Comparison of ENCODE assay signal across 21 cellular contexts in the genomic region with DNA sequence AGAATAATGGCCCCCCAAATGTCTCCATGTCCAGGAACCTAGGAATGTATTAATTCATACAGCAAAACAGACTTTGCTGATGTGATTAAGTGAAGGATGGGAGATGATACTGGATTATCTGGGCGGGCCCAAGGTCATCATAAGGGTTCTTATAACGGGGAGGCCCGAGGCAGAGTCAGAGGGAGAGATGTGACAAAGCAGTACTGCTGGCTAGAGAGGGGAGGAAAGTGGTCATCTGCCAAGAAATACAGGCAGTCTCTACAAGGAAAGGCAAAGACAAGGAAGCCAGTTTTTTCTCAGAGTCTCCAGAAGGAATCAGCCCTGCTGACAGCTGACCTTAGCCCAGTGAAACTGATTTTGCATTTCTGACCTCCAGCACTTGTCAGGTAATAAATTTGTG.
DNase-seq lines count a peak whose midpoint lies in the region; ATAC-seq, FAIRE-seq and TF ChIP-seq lines count a peak whose summit lies in the region.
"Had no signal": no experiment of that assay in that cellular context is flagged by ENCODE, and none has a peak within 500 bp of the region (broad histone marks: within the 10 kb centered on the region; RNA-seq: fewer than 3 reads in every experiment).

No MANE protein-coding gene starts in this region.

- no TSS peak for BruUV-seq in endothelial cell of umbilical vein (replicated peaks; lab: Mats Ljungman, UMichigan)

- H3K4me3 ChIP-seq in endothelial cell of umbilical vein (replicated peaks in 1 of 3; ENCODE audit: insufficient read depth in 1 of 3, low read depth in 1 of 3, low read length in 3 of 3) (no peak overlapping the region), osteoblast (ENCODE audit: insufficient read depth, low read length) (no peak overlapping the region), aorta (ENCODE audit: low read length in 2 of 2) (no peak overlapping the region), ovary (no peak overlapping the region)
- H3K4me3 ChIP-seq: BLaER1 treated with 17β-estradiol and CSF1 and Interleukin-3, amounts not matched to agents 10 nM and 100 nM; SJCRH30 had no signal

- H3K9me1 ChIP-seq in endothelial cell of umbilical vein (replicated peaks; ENCODE audit: control insufficient read depth, extremely low read depth, insufficient read depth, low read length): no peaks in the 10 kb centered on the region

- H4K20me1 ChIP-seq in endothelial cell of umbilical vein (replicated peaks; ENCODE audit: control insufficient read depth, extremely low read depth, insufficient read depth, low read length) (no peaks in the 10 kb centered on the region), osteoblast (ENCODE audit: insufficient read depth, low read length) (no peaks in the 10 kb centered on the region)
- H4K20me1 ChIP-seq: BLaER1 treated with 17β-estradiol and CSF1 and Interleukin-3, amounts not matched to agents 10 nM and 100 nM had no signal

- CTCF ChIA-PET in endothelial cell of umbilical vein (lab: Charles Lee): no interaction called here

- peak; percentile 15 for ATAC-seq in left ventricle myocardium superior
- no peak for ATAC-seq in Right ventricle myocardium superior (ENCODE audit: poor library complexity)
- peak; percentile 5 for ATAC-seq in aorta (ENCODE audit: low FRiP score)
- ATAC-seq in HG02840 (IDR thresholded peaks at IDR 0.05; ENCODE audit: low FRiP score, unreplicated experiment): no peak
- ATAC-seq: HepG2 had no signal

- H3K9me3 ChIP-seq in endothelial cell of umbilical vein (replicated peaks; ENCODE audit: control insufficient read depth, insufficient read depth, low read length): no peaks in the 10 kb centered on the region
- no peaks in the 10 kb centered on the region for H3K9me3 ChIP-seq in osteoblast (ENCODE audit: low read depth, low read length)
- no peaks in the 10 kb centered on the region for H3K9me3 ChIP-seq in aorta (ENCODE audit: control insufficient read depth, low read length)
- no peaks in the 10 kb centered on the region for H3K9me3 ChIP-seq in ovary

- no peak for TF ChIP-seq CTCF in endothelial cell of umbilical vein (IDR thresholded peaks at IDR 0.05; ENCODE audit: extremely low read depth in 1 of 2, insufficient read depth in 1 of 2, low read depth in 1 of 2, low read length in 2 of 2)
- no peak for TF ChIP-seq CTCF in osteoblast (IDR thresholded peaks at IDR 0.05; ENCODE audit: extremely low read depth, low read depth, low read length)
- no peak for TF ChIP-seq CTCF in ovary (IDR thresholded peaks at IDR 0.05)

- H3K4me2 ChIP-seq in endothelial cell of umbilical vein (ENCODE audit: insufficient read depth, low read length): no peak overlapping the region
- peak overlapping the region; percentile 65 for H3K4me2 ChIP-seq in osteoblast (ENCODE audit: insufficient read depth, low read length)
- H3K4me2 ChIP-seq: BLaER1 treated with 17β-estradiol and CSF1 and Interleukin-3, amounts not matched to agents 10 nM and 100 nM; KMS-11 had no signal

- no peak overlapping the region for H3K9ac ChIP-seq in endothelial cell of umbilical vein (replicated peaks; ENCODE audit: extremely low read depth, insufficient read depth, low read length)
- H3K9ac ChIP-seq: BLaER1 treated with 17β-estradiol and CSF1 and Interleukin-3, amounts not matched to agents 10 nM and 100 nM; KMS-11 had no signal

- intact Hi-C loops in left ventricle myocardium superior (cut with micrococcal nuclease) (no loop called here), Right ventricle myocardium superior (cut with DNase I) (loop anchor here (10.0 kb wide), 1 partner anchor 208 kb away; no protein-coding TSS in a partner anchor), endothelial cell of umbilical vein (cut with micrococcal nuclease) (no loop called here), aorta (cut with DNase I) (loop anchor here in 1 of 2 donors (10.0 kb wide), 1 partner anchor 78 kb away; a partner anchor contains a TSS), ovary (cut with DNase I) (no loop called here)

- no peaks in the 10 kb centered on the region for H3K4me1 ChIP-seq in endothelial cell of umbilical vein (ENCODE audit: control insufficient read depth, extremely low read depth, insufficient read depth, low read length)
- peaks cover 27% of the 10 kb centered on the region for H3K4me1 ChIP-seq in osteoblast (ENCODE audit: insufficient read depth, low read length)
- peaks cover 0 to 3% of the 10 kb centered on the region in 2 donors for H3K4me1 ChIP-seq in aorta (ENCODE audit: control insufficient read depth in 1 of 2, insufficient read depth in 2 of 2, low read length in 2 of 2)
- peaks cover 19% of the 10 kb centered on the region for H3K4me1 ChIP-seq in ovary (ENCODE audit: insufficient read depth)
- H3K4me1 ChIP-seq: SJCRH30 had no signal

- no peak overlapping the region for H3K27ac ChIP-seq in endothelial cell of umbilical vein (ENCODE audit: insufficient read depth, low read depth, low read length)
- peak overlapping the region; percentile 83 for H3K27ac ChIP-seq in osteoblast (ENCODE audit: low read depth, low read length)
- H3K27ac ChIP-seq in aorta (ENCODE audit: low read depth in 1 of 2, low read length in 2 of 2): peak overlapping the region in 1 of 2 donors; percentile 90
- peak overlapping the region in 1 of 2 donors; percentile 40 for H3K27ac ChIP-seq in ovary
- H3K27ac ChIP-seq: BLaER1 treated with 17β-estradiol and CSF1 and Interleukin-3, amounts not matched to agents 10 nM and 100 nM; KMS-11; RWPE1; SJCRH30 had no signal

- H3K79me2 ChIP-seq in endothelial cell of umbilical vein (ENCODE audit: control insufficient read depth, insufficient read depth, low read length) (no peaks in the 10 kb centered on the region), osteoblast (ENCODE audit: insufficient read depth, low read length) (no peaks in the 10 kb centered on the region)

- no peak for TF ChIP-seq EP300 in ovary (IDR thresholded peaks at IDR 0.05)

- H2AFZ ChIP-seq in endothelial cell of umbilical vein (ENCODE audit: low read depth, low read length) (no peak overlapping the region), osteoblast (ENCODE audit: low read length) (no peak overlapping the region)

- 32 to 34% methylated on average over 3 of the region's 3 CpGs for WGBS in aorta, 2 donors
- WGBS in ovary, 3 donors: 27 to 42% (median 33%) methylated on average over 3 of the region's 3 CpGs

- H3K36me3 ChIP-seq in endothelial cell of umbilical vein (ENCODE audit: control insufficient read depth in 2 of 2, extremely low read depth in 1 of 2, insufficient read depth in 2 of 2, low read length in 2 of 2): no peaks in the 10 kb centered on the region
- H3K36me3 ChIP-seq in osteoblast (ENCODE audit: insufficient read depth, low read length): no peaks in the 10 kb centered on the region
- H3K36me3 ChIP-seq in aorta (ENCODE audit: control insufficient read depth in 1 of 2, insufficient read depth in 2 of 2, low read length in 1 of 2): no peaks in the 10 kb centered on the region
- H3K36me3 ChIP-seq in ovary: no peaks in the 10 kb centered on the region
- H3K36me3 ChIP-seq: BLaER1 treated with 17β-estradiol and CSF1 and Interleukin-3, amounts not matched to agents 10 nM and 100 nM; SJCRH30 had no signal

- dilution Hi-C loops in endothelial cell of umbilical vein (cut with MboI; ENCODE audit: extremely low pct_ligation_motif_present, low sequenced_read_pairs): no loop called here

- DNase-seq in left ventricle myocardium superior: no peak
- no peak for DNase-seq in Right ventricle myocardium superior
- peak; percentile 11 for DNase-seq in endothelial cell of umbilical vein (ENCODE audit: low read depth, low spot score)
- DNase-seq in osteoblast (ENCODE audit: insufficient read length, low spot score, missing footprints): no peak
- DNase-seq in aorta: no peak
- DNase-seq in ovary: no peak
- DNase-seq in HuH-7 (ENCODE audit: low spot score): no peak
- DNase-seq: CD8-positive, alpha-beta memory T cell; NCI-H1417 treated with DMSO at 0.1 percent for 48 hours; NCI-H187 treated with DMSO at 0.1 percent for 48 hours; NCI-H226; NCI-H524; NCI-H82; OCI-M1; SJCRH30 had no signal

- H3K27me3 ChIP-seq in endothelial cell of umbilical vein (ENCODE audit: control insufficient read depth in 2 of 2, insufficient read depth in 2 of 2, low read length in 2 of 2): peaks cover 20 to 24% of the 10 kb centered on the region in 2 experiments
- no peaks in the 10 kb centered on the region for H3K27me3 ChIP-seq in osteoblast (ENCODE audit: insufficient read depth, low read length)
- H3K27me3 ChIP-seq in aorta (ENCODE audit: control insufficient read depth in 1 of 2, insufficient read depth in 2 of 2, low read length in 1 of 2): no peaks in the 10 kb centered on the region
- no peaks in the 10 kb centered on the region for H3K27me3 ChIP-seq in ovary
- H3K27me3 ChIP-seq: BLaER1 treated with 17β-estradiol and CSF1 and Interleukin-3, amounts not matched to agents 10 nM and 100 nM had no signal

- POLR2A ChIA-PET in endothelial cell of umbilical vein (lab: Charles Lee): no interaction called here

- FAIRE-seq in endothelial cell of umbilical vein (lab: Jason Lieb, UNC): no peak
- FAIRE-seq: H54, HepG2 had no signal

- no peak for TF ChIP-seq POLR2A in endothelial cell of umbilical vein (IDR thresholded peaks at IDR 0.05; ENCODE audit: low read depth, low read length)
- no peak for TF ChIP-seq POLR2A in ovary (IDR thresholded peaks at IDR 0.05)

TF ChIP-seq in endothelial cell of umbilical vein, 7 proteins besides CTCF, POLR2A, EP300 and RAD21:
- no peak for TF ChIP-seq JUN (IDR thresholded peaks at IDR 0.05; ENCODE audit: borderline replicate concordance, insufficient read depth, insufficient read length, low read depth)
- no peak for TF ChIP-seq EZH2 (IDR thresholded peaks at IDR 0.05; ENCODE audit: borderline replicate concordance, low read depth, low read length, severe bottlenecking)
- TF ChIP-seq MYC (IDR thresholded peaks at IDR 0.05; ENCODE audit: low read depth, low read length): no peak
- no peak for TF ChIP-seq POLR2AphosphoS5 (IDR thresholded peaks at IDR 0.05; ENCODE audit: insufficient read depth, low read depth, low read length)
- no peak for TF ChIP-seq FOS (IDR thresholded peaks at IDR 0.05; ENCODE audit: borderline replicate concordance, insufficient read depth, low read length)
- TF ChIP-seq, protein P1, sequence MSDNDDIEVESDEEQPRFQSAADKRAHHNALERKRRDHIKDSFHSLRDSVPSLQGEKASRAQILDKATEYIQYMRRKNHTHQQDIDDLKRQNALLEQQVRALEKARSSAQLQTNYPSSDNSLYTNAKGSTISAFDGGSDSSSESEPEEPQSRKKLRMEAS (IDR thresholded peaks at IDR 0.05; ENCODE audit: insufficient read depth, insufficient read length): no peak

Comparison
In these comparisons a context has a peak if more than half of its experiments do, and no peak if none do; other contexts are left out.
1. ATAC-seq: peak in left ventricle myocardium superior (single experiment) and aorta (single experiment); none in Right ventricle myocardium superior (single experiment) and HG02840 (single experiment).